In genomic region chr1:43527111-43527878, GRCh38 we compare ENCODE assay signal across 17 cellular contexts.
"Had no signal": no experiment of that assay in that cellular context is flagged by ENCODE, and none has a peak within 500 bp of the region (broad histone marks: within the 10 kb centered on the region; RNA-seq: fewer than 3 reads in every experiment).

No MANE protein-coding gene starts in this region.

- H3K27ac ChIP-seq: coronary artery, esophagus muscularis mucosa, lower lobe of right lung, thyroid gland, VCaP had no signal

- H3K27me3 ChIP-seq: esophagus muscularis mucosa, thyroid gland had no signal

- ATAC-seq: activated CD4-positive, CD25-positive, alpha-beta regulatory T cell treated with anti-CD3 and anti-CD28 coated beads, Interleukin-2, amount 50 U/mL, for 24 hours; lower lobe of right lung; stimulated activated naive CD8-positive, alpha-beta T cell treated with anti-CD3 and anti-CD28 coated beads, Interleukin-15, Interleukin-2, amounts not matched to agents 100 U/mL and 50 U/mL, for 24 hours had no signal

- H3K36me3 ChIP-seq: esophagus muscularis mucosa, lower lobe of right lung, thyroid gland had no signal

- H3K9me3 ChIP-seq: esophagus muscularis mucosa, lower lobe of right lung, thyroid gland had no signal

- DNase-seq: activated CD4-positive, alpha-beta memory T cell treated with anti-CD3 and anti-CD28 coated beads, Interleukin-2, amount 10 ng/mL, durations not matched to agents 7 days and 5 days; activated CD4-positive, alpha-beta T cell treated with anti-CD3 and anti-CD28 coated beads, Interleukin-2, amount 10 ng/mL, durations not matched to agents 24 days and 14 days; activated gamma-delta T cell; activated naive CD4-positive, alpha-beta T cell treated with anti-CD3 and anti-CD28 coated beads, Interleukin-2, amount 50 U/mL, for 16 hours; activated T-cell treated with anti-CD3 and anti-CD28 coated beads for 4 hours; hypothalamus; lower lobe of right lung; naive B cell; retina; stimulated activated CD4-positive, alpha-beta T cell treated with anti-CD3 and anti-CD28 coated beads, Interleukin-4, amount 100 ng/mL, for 24 hours; stimulated activated naive CD8-positive, alpha-beta T cell treated with anti-CD3 and anti-CD28 coated beads, Interleukin-15, Interleukin-2, amounts not matched to agents 100 U/mL and 50 U/mL, for 24 hours; T-helper 2 cell; thyroid gland had no signal

- H3K4me3 ChIP-seq: coronary artery, esophagus muscularis mucosa, lower lobe of right lung, thyroid gland had no signal
